20 cellular contexts compared by ENCODE assay signal in the genomic region with DNA sequence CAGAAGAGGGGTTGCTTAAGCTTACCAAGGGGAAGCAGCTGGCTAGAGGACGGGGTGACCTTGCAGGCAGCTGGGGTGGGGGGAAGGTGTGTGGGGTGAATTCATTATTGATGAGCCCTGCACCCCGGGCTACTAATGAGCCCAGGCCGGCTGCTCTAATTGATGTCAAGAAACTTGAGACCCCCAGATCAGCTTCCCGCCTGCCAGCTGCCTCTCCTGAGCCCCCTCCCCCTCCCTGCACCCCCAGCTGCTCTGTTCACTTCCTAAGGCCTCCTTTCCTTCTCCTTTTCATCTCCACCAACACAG. TPM values are rescaled to one million over a fixed set of nuclear protein-coding genes. Genes with fewer than 3 reads are reported as not detected.
DNase-seq lines count a peak whose midpoint lies in the region; ATAC-seq and TF ChIP-seq lines count a peak whose summit lies in the region.
"Had no signal": no experiment of that assay in that cellular context is flagged by ENCODE, and none has a peak within 500 bp of the region (broad histone marks: within the 10 kb centered on the region; RNA-seq: fewer than 3 reads in every experiment).

No MANE protein-coding gene starts in this region.

- H4K20me1 ChIP-seq in MM.1S (ENCODE audit: insufficient read depth, low read length) = no peaks in the 10 kb centered on the region

- H3K9me3 Mint-ChIP-seq in CD14-positive monocyte = peaks cover 0 to 1% (median 0%) of the 10 kb centered on the region in 7 donors
- H3K9me3 Mint-ChIP-seq: activated T-cell treated with anti-CD3 and anti-CD28 coated beads, Interleukin-2, amount 50 U/mL, for 4 hours; T-cell had no signal

- no peak for ATAC-seq in GM19328 (IDR thresholded peaks at IDR 0.05; ENCODE audit: unreplicated experiment)
- ATAC-seq: activated T-cell treated with anti-CD3 and anti-CD28 coated beads, Interleukin-2, amount 50 U/mL, for 4 hours; body of pancreas; sciatic nerve; T-cell had no signal

- H3K36me3 ChIP-seq in MM.1S (replicated peaks; ENCODE audit: insufficient read depth, low read length) = no peaks in the 10 kb centered on the region
- H3K36me3 ChIP-seq: BE2C, ovary had no signal

- intact Hi-C loops in CD14-positive monocyte (cut with micrococcal nuclease) = loop anchor here in 1 of 2 donors (1.0 to 5.0 kb wide), 2 partner anchors 10 to 104 kb away; partner anchors contain the start of gene NCKAP1L

- peaks cover 62% of the 10 kb centered on the region for H3K4me1 Mint-ChIP-seq in CD14-positive monocyte

- H3K27me3 Mint-ChIP-seq in CD14-positive monocyte (ENCODE audit: low read depth in 3 of 3) = peaks cover 0 to 2% (median 0%) of the 10 kb centered on the region in 3 donors
- H3K27me3 Mint-ChIP-seq: T-cell had no signal

- H3K27ac ChIP-seq in epithelial cell of prostate (peak overlapping the region; percentile 73), MM.1S (ENCODE audit: low read length) (no peak overlapping the region)
- H3K27ac ChIP-seq: body of pancreas, ovary, stomach had no signal

- H2AFZ ChIP-seq in MM.1S (ENCODE audit: low read length) = no peak overlapping the region

- peak overlapping the region; percentile 95 to 98 (median 97) for H3K27ac Mint-ChIP-seq in CD14-positive monocyte

- H3K79me2 ChIP-seq in MM.1S (ENCODE audit: low read length) = no peaks in the 10 kb centered on the region

- H3K4me3 Mint-ChIP-seq in CD14-positive monocyte = peak overlapping the region; percentile 12 to 72
- H3K4me3 Mint-ChIP-seq: activated T-cell treated with anti-CD3 and anti-CD28 coated beads, Interleukin-2, amount 50 U/mL, for 4 hours had no signal

- no peaks in the 10 kb centered on the region for H3K9me3 ChIP-seq in MM.1S (replicated peaks; ENCODE audit: insufficient read depth, low read length)
- H3K9me3 ChIP-seq: BE2C, body of pancreas, ovary, stomach had no signal

- H3K9ac ChIP-seq in MM.1S (ENCODE audit: low read length) = no peak overlapping the region

- no peak overlapping the region for H3K4me3 ChIP-seq in MM.1S (ENCODE audit: low read length)
- H3K4me3 ChIP-seq: body of pancreas, ovary, stomach had no signal

- H3K9me2 ChIP-seq in MM.1S (replicated peaks; ENCODE audit: insufficient read depth, low read length) = no peaks in the 10 kb centered on the region

- DNase-seq in CD14-positive monocyte (ENCODE audit: low spot score) = no peak
- DNase-seq in NCI-H2171 (lab: John Stamatoyannopoulos, UW) = peak; percentile 94
- DNase-seq in epithelial cell of prostate (ENCODE audit: low read depth, low spot score) = no peak
- peak; percentile 73 for DNase-seq in retina
- DNase-seq in MM.1S = no peak
- no peak for DNase-seq in effector CD4-positive, alpha-beta T cell
- DNase-seq: activated CD4-positive, alpha-beta T cell treated with anti-CD3 and anti-CD28 coated beads, Interleukin-2, amount 50 U/mL, for 48 hours; activated naive CD4-positive, alpha-beta T cell treated with anti-CD3 and anti-CD28 coated beads, Interleukin-2, amount 50 U/mL, for 16 hours; activated T-cell treated with anti-CD3 and anti-CD28 coated beads, Interleukin-2, amount 50 U/mL, for 4 hours; BE2C; body of pancreas; cortex of kidney; erythroblast; NCI-H1048; ovary; stimulated activated CD4-positive, alpha-beta T cell treated with anti-CD3 and anti-CD28 coated beads, Interleukin-1b, Interleukin-23, amount 100 ng/mL, for 48 hours; stomach; T-cell had no signal

- H3K27me3 ChIP-seq in MM.1S (replicated peaks; ENCODE audit: insufficient read depth, low read length) = no peaks in the 10 kb centered on the region
- H3K27me3 ChIP-seq: BE2C, body of pancreas, ovary, stomach had no signal

- no peak overlapping the region for H3K4me2 ChIP-seq in MM.1S (ENCODE audit: low read depth, low read length)

- 0 out of 2 replicates have a peak, but pooled peaks cover 3% of the 10 kb centered on the region for H3K4me1 ChIP-seq in MM.1S (ENCODE audit: low read length)
- H3K4me1 ChIP-seq: body of pancreas had no signal

- no peak for TF ChIP-seq CTCF in CD14-positive monocyte (IDR thresholded peaks at IDR 0.05)
- TF ChIP-seq CTCF in MM.1S (IDR thresholded peaks at IDR 0.05; ENCODE audit: low read length) = no peak

- H3F3A ChIP-seq in MM.1S (ENCODE audit: insufficient read depth, low read length) = no peaks in the 10 kb centered on the region

- peaks cover 51 to 71% of the 10 kb centered on the region in 2 donors for H3K36me3 Mint-ChIP-seq in CD14-positive monocyte

RNA-seq across cellular contexts. Expression of gene ZNF385A, which starts 8.8 kb away (rescaled TPM):
- 10 to 100 TPM; 53.9 to 78.3 TPM for polyA plus RNA-seq in CD14-positive monocyte

RNA-seq across cellular contexts. Expression of gene ITGA5, which starts 25.8 kb away (rescaled TPM):
- 10 to 100 TPM; 85.5 to 99.4 TPM for polyA plus RNA-seq in CD14-positive monocyte

RNA-seq across cellular contexts. Expression of gene GPR84, which starts 29.0 kb away (rescaled TPM):
- 1 to 10 TPM; 2.4 to 5.6 TPM for polyA plus RNA-seq in CD14-positive monocyte

Comparison
In these comparisons a context has a peak if more than half of its experiments do, and no peak if none do; other contexts are left out.
1. DNase-seq: peak in NCI-H2171 (single experiment) and retina (single experiment); none in CD14-positive monocyte (single experiment), epithelial cell of prostate (single experiment), MM.1S (single experiment) and effector CD4-positive, alpha-beta T cell (single experiment).